Comparison of ENCODE assay signal across 8 cellular contexts in genomic region chr9:13222733-13223132, GRCh38. TPM values are rescaled to one million over a fixed set of nuclear protein-coding genes. Genes with fewer than 3 reads are reported as not detected.
"Had no signal": no experiment of that assay in that cellular context is flagged by ENCODE, and none has a peak within 500 bp of the region (broad histone marks: within the 10 kb centered on the region; RNA-seq: fewer than 3 reads in every experiment).

No MANE protein-coding gene starts in this region.

RNA-seq across cellular contexts. Expression of gene MPDZ, which starts 56.8 kb away (rescaled TPM):
- total RNA-seq: activated naive CD4-positive, alpha-beta T cell treated with anti-CD3 and anti-CD28 coated beads for 36 hours; activated naive CD4-positive, alpha-beta T cell treated with anti-CD3 and anti-CD28 coated beads, Interleukin-2, amount 50 U/mL, for 72 hours; activated naive CD8-positive, alpha-beta T cell treated with anti-CD3 and anti-CD28 coated beads for 36 hours; activated naive CD8-positive, alpha-beta T cell treated with anti-CD3 and anti-CD28 coated beads, Interleukin-2, amount 10 ng/mL, durations not matched to agents 7 days and 5 days; activated T-cell treated with anti-CD3 and anti-CD28 coated beads, Interleukin-2, amount 50 U/mL, for 72 hours; activated T-helper 1 cell treated with anti-CD3 and anti-CD28 coated beads, Interleukin-12 subunit alpha, Interleukin-12 subunit beta, Interleukin-2, Interleukin-4 antibody, amounts not matched to agents 30 ng/mL and 10 ng/mL and 1 ng/mL, durations not matched to agents 14 hours and 24 hours and 36 hours; activated T-helper 17 cell treated with anti-CD3 and anti-CD28 coated beads, Interleukin-2, amount 50 U/mL, for 72 hours; activated T-helper 2 cell treated with anti-CD3 and anti-CD28 coated beads, Interferon-gamma antibody, Interleukin-2, Interleukin-4, amounts not matched to agents 10 μg/mL and 5 μg/mL and 100 μg/mL, durations not matched to agents 14 hours and 24 hours and 36 hours had no signal
